23 cellular contexts compared by ENCODE assay signal in the genomic region with DNA sequence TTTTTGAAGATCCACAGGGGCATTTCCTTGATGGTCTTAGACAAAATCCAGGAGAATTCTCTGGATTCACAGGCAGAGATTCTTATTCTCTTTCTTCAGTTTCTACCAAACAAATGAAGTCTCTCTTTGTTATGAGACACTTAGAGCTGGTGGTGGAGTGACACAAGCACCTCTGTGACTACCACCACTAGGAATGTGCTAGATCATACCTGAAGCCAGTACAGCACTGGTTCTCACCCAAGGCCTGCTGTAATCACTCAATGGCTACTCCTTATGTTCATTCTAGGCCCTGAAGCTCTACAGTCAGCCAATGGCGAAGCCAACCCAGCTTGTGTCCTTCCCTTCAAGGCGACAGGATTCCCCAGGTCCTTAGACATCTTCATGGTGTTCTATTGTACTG.
"Had no signal": no experiment of that assay in that cellular context is flagged by ENCODE, and none has a peak within 500 bp of the region (broad histone marks: within the 10 kb centered on the region; RNA-seq: fewer than 3 reads in every experiment).

No MANE protein-coding gene starts in this region.

- H3K36me3 ChIP-seq: esophagus muscularis mucosa, gastrocnemius medialis, lower lobe of right lung, right lobe of liver, stomach, suprapubic skin, transverse colon had no signal

- H3K4me1 ChIP-seq: esophagus muscularis mucosa, gastrocnemius medialis, lower lobe of right lung, right lobe of liver, stomach, suprapubic skin, transverse colon had no signal

- H3K9me3 ChIP-seq: esophagus muscularis mucosa, gastrocnemius medialis, lower lobe of right lung, right lobe of liver, suprapubic skin, transverse colon had no signal

- DNase-seq: activated CD4-positive, alpha-beta memory T cell treated with anti-CD3 and anti-CD28 coated beads for 36 hours; activated CD4-positive, alpha-beta T cell treated with anti-CD3 and anti-CD28 coated beads for 4 hours; activated CD4-positive, CD25-positive, alpha-beta regulatory T cell; activated effector memory CD4-positive, alpha-beta T cell treated with Interleukin-2 at 50 U/mL for 16 hours; activated naive CD4-positive, alpha-beta T cell treated with anti-CD3 and anti-CD28 coated beads, Interleukin-2, amount 10 ng/mL, durations not matched to agents 7 days and 5 days; activated T-cell treated with anti-CD3 and anti-CD28 coated beads, Interleukin-2, amount 50 U/mL, for 72 hours; anterior cingulate cortex; effector memory CD4-positive, alpha-beta T cell; gastrocnemius medialis; head of caudate nucleus; hypothalamus; lower lobe of right lung; naive thymus-derived CD4-positive, alpha-beta T cell; occipital lobe; stimulated activated CD4-positive, alpha-beta T cell treated with anti-CD3 and anti-CD28 coated beads, Interleukin-1b, Interleukin-23, amount 100 ng/mL, for 48 hours; stomach; T-helper 17 cell; transverse colon had no signal

- H3K27me3 ChIP-seq: esophagus muscularis mucosa, gastrocnemius medialis, right lobe of liver, stomach, suprapubic skin, transverse colon had no signal

- H3K4me3 ChIP-seq: esophagus muscularis mucosa, gastrocnemius medialis, lower lobe of right lung, right lobe of liver, skin epidermis, stomach, suprapubic skin, transverse colon had no signal

- H3K27ac ChIP-seq: esophagus muscularis mucosa, gastrocnemius medialis, lower lobe of right lung, right lobe of liver, skin epidermis, stomach, suprapubic skin, transverse colon had no signal

- ATAC-seq: activated T-cell treated with anti-CD3 and anti-CD28 coated beads, Interleukin-2, amount 50 U/mL, for 72 hours; gastrocnemius medialis; lower lobe of right lung; naive thymus-derived CD4-positive, alpha-beta T cell; right lobe of liver; stimulated activated memory B cell treated with anti-CD40 and anti-IgM and Interleukin-4, amounts not matched to agents 10 μg/mL and 1 μg/mL and 100 μg/mL, for 72 hours; T-helper 17 cell had no signal
